Comparison of ENCODE assay signal across 17 cellular contexts in the genomic region with DNA sequence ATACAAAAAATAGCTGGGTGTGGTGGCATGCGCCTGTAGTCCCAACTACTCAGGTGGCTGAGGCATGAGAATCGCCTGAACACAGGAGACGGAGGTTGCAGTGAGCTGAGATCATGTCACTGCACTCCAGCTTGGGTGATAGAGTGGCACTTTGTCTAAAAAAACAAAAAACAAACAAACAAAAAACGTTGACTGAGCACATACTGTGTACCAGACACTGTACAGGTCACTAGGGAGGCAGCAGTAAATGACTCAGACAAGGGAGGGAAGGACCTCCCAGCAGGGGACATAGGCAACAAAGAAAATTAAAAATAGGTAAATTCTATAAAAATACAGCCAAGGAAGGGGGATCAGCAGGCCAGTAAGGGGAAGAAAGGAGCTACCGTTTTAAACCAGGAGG.
DNase-seq lines count a peak whose midpoint lies in the region; ATAC-seq and TF ChIP-seq lines count a peak whose summit lies in the region.
"Had no signal": no experiment of that assay in that cellular context is flagged by ENCODE, and none has a peak within 500 bp of the region (broad histone marks: within the 10 kb centered on the region; RNA-seq: fewer than 3 reads in every experiment).

No MANE protein-coding gene starts in this region.

- H3K4me1 ChIP-seq in PC-3 (ENCODE audit: insufficient read depth, low read length): peaks cover 8% of the 10 kb centered on the region; the same call in 1 of the 2 replicates

- ATAC-seq in natural killer cell treated with Interleukin-12 subunit alpha and Interleukin-12 subunit beta and Interleukin-15 and Interleukin-18, amount 100 ng/mL, for 72 hours: no peak
- ATAC-seq in natural killer cell: no peak
- ATAC-seq in PC-3: 0 out of 2 replicates have a peak, but pooled peaks have one; percentile 24
- no peak for ATAC-seq in HG03432 (IDR thresholded peaks at IDR 0.05; ENCODE audit: unreplicated experiment)
- no peak for ATAC-seq in HG03196 (IDR thresholded peaks at IDR 0.05; ENCODE audit: unreplicated experiment)

- no peak for TF ChIP-seq CTCF in natural killer cell (IDR thresholded peaks at IDR 0.05)
- TF ChIP-seq CTCF in PC-3 (conservative IDR thresholded peaks at IDR 0.05; ENCODE audit: low read depth, low read length): no peak

- no peaks in the 10 kb centered on the region for H3K9me3 ChIP-seq in PC-3 (ENCODE audit: low read length)
- H3K9me3 ChIP-seq: SJSA1 had no signal

- no peaks in the 10 kb centered on the region for H3K36me3 ChIP-seq in PC-3 (ENCODE audit: low read depth, low read length)
- H3K36me3 ChIP-seq: SJSA1 had no signal

- no peaks in the 10 kb centered on the region for H3K9me2 ChIP-seq in PC-3 (replicated peaks; ENCODE audit: low read length)

- H3K27ac ChIP-seq in PC-3 (ENCODE audit: low read length): no peak overlapping the region
- H3K27ac ChIP-seq: PC-9, SJSA1 had no signal

- POLR2A ChIA-PET in PC-3 (lab: Charles Lee; ENCODE audit: unreplicated experiment): no interaction called here

- no peak overlapping the region for H3K9ac ChIP-seq in PC-3 (ENCODE audit: low read length)

- H3K4me2 ChIP-seq in PC-3 (ENCODE audit: low read length): no peak overlapping the region
- H3K4me2 ChIP-seq: PC-9 had no signal

- H3K4me3 ChIP-seq in PC-3 (ENCODE audit: low read length): no peak overlapping the region
- H3K4me3 ChIP-seq: PC-9, SJSA1 had no signal

- no peak overlapping the region for H3K4me3 Mint-ChIP-seq in natural killer cell treated with Interleukin-12 subunit alpha and Interleukin-12 subunit beta and Interleukin-15 and Interleukin-18, amount 100 ng/mL, for 72 hours
- H3K4me3 Mint-ChIP-seq in natural killer cell: no peak overlapping the region
- no peak overlapping the region for H3K4me3 Mint-ChIP-seq in dendritic cell treated with granulocyte-macrophage colony-stimulating factor and Interleukin-4, amounts not matched to agents 40 ng/mL and 50 ng/mL, for 4 days

- BruUV-seq in PC-3 (replicated peaks; lab: Mats Ljungman, UMichigan): no TSS peak

- no peaks in the 10 kb centered on the region for H4K20me1 ChIP-seq in PC-3 (ENCODE audit: low read length)

- H3F3A ChIP-seq in PC-3 (ENCODE audit: low read length, unreplicated experiment): no peaks in the 10 kb centered on the region

- H3K27me3 Mint-ChIP-seq in natural killer cell treated with Interleukin-12 subunit alpha and Interleukin-12 subunit beta and Interleukin-15 and Interleukin-18, amount 100 ng/mL, for 72 hours: peaks cover 0 to 4% of the 10 kb centered on the region in 2 donors
- no peaks in the 10 kb centered on the region for H3K27me3 Mint-ChIP-seq in natural killer cell (ENCODE audit: low read depth in 2 of 2)
- H3K27me3 Mint-ChIP-seq in dendritic cell treated with granulocyte-macrophage colony-stimulating factor and Interleukin-4, amounts not matched to agents 40 ng/mL and 50 ng/mL, for 4 days: peaks cover 7% of the 10 kb centered on the region

- no peak overlapping the region for H2AFZ ChIP-seq in PC-3 (ENCODE audit: low read length)
- H2AFZ ChIP-seq: PC-9 had no signal

- DNase-seq in natural killer cell treated with Interleukin-12 subunit alpha and Interleukin-12 subunit beta and Interleukin-15 and Interleukin-18, amount 100 ng/mL, for 72 hours (ENCODE audit: low spot score): no peak
- DNase-seq in natural killer cell: no peak
- DNase-seq in PC-3: no peak
- DNase-seq in ureter (ENCODE audit: low spot score): no peak
- DNase-seq: COR-L47, EL, H7, KBM-7, NCI-H1436 treated with DMSO at 0.1 percent for 48 hours, NCI-H2081, NCI-H510A, NCI-H82, PC-9 had no signal

- no peaks in the 10 kb centered on the region for H3K36me3 Mint-ChIP-seq in natural killer cell treated with Interleukin-12 subunit alpha and Interleukin-12 subunit beta and Interleukin-15 and Interleukin-18, amount 100 ng/mL, for 72 hours
- H3K36me3 Mint-ChIP-seq in natural killer cell: no peaks in the 10 kb centered on the region
- H3K36me3 Mint-ChIP-seq in dendritic cell treated with granulocyte-macrophage colony-stimulating factor and Interleukin-4, amounts not matched to agents 40 ng/mL and 50 ng/mL, for 4 days (ENCODE audit: low read depth): no peaks in the 10 kb centered on the region

- H3K27me3 ChIP-seq in PC-3 (ENCODE audit: low read length): no peaks in the 10 kb centered on the region
- H3K27me3 ChIP-seq: SJSA1 had no signal

- intact Hi-C loops in natural killer cell (cut with micrococcal nuclease) (no loop called here), PC-3 (cut with micrococcal nuclease) (no loop called here)
- intact Hi-C loops in dendritic cell treated with granulocyte-macrophage colony-stimulating factor and Interleukin-4, amounts not matched to agents 40 ng/mL and 50 ng/mL, for 4 days (cut with micrococcal nuclease): no loop called here

- no peaks in the 10 kb centered on the region for H3K9me3 Mint-ChIP-seq in natural killer cell treated with Interleukin-12 subunit alpha and Interleukin-12 subunit beta and Interleukin-15 and Interleukin-18, amount 100 ng/mL, for 72 hours
- H3K9me3 Mint-ChIP-seq in natural killer cell: no peaks in the 10 kb centered on the region
- no peaks in the 10 kb centered on the region for H3K9me3 Mint-ChIP-seq in dendritic cell treated with granulocyte-macrophage colony-stimulating factor and Interleukin-4, amounts not matched to agents 40 ng/mL and 50 ng/mL, for 4 days

- H3K27ac Mint-ChIP-seq in natural killer cell treated with Interleukin-12 subunit alpha and Interleukin-12 subunit beta and Interleukin-15 and Interleukin-18, amount 100 ng/mL, for 72 hours: peak overlapping the region; percentile 21 to 79
- no peak overlapping the region for H3K27ac Mint-ChIP-seq in natural killer cell
- peak overlapping the region; percentile 49 for H3K27ac Mint-ChIP-seq in dendritic cell treated with granulocyte-macrophage colony-stimulating factor and Interleukin-4, amounts not matched to agents 40 ng/mL and 50 ng/mL, for 4 days

- CTCF ChIA-PET in PC-3 (lab: Charles Lee): interaction anchor here (0.5 kb wide), 1 partner anchor 65 kb away, joined by 5 read pairs; no protein-coding TSS in a partner anchor

- no peaks in the 10 kb centered on the region for H3K79me2 ChIP-seq in PC-3 (ENCODE audit: low read length)

- H3K4me1 Mint-ChIP-seq in natural killer cell treated with Interleukin-12 subunit alpha and Interleukin-12 subunit beta and Interleukin-15 and Interleukin-18, amount 100 ng/mL, for 72 hours (ENCODE audit: low read depth in 2 of 2): peaks cover 31 to 43% of the 10 kb centered on the region in 2 donors
- H3K4me1 Mint-ChIP-seq in natural killer cell: peaks cover 0 to 6% of the 10 kb centered on the region in 2 donors
- H3K4me1 Mint-ChIP-seq in dendritic cell treated with granulocyte-macrophage colony-stimulating factor and Interleukin-4, amounts not matched to agents 40 ng/mL and 50 ng/mL, for 4 days (ENCODE audit: low read depth): peaks cover 78% of the 10 kb centered on the region

Comparison
In these comparisons a context has a peak if more than half of its experiments do, and no peak if none do; other contexts are left out.
1. H3K27ac Mint-ChIP-seq: peak in natural killer cell treated with Interleukin-12 subunit alpha and Interleukin-12 subunit beta and Interleukin-15 and Interleukin-18, amount 100 ng/mL, for 72 hours (2 of 2) and dendritic cell treated with granulocyte-macrophage colony-stimulating factor and Interleukin-4, amounts not matched to agents 40 ng/mL and 50 ng/mL, for 4 days (single experiment); none in natural killer cell (0 of 2).